In the genomic region with DNA sequence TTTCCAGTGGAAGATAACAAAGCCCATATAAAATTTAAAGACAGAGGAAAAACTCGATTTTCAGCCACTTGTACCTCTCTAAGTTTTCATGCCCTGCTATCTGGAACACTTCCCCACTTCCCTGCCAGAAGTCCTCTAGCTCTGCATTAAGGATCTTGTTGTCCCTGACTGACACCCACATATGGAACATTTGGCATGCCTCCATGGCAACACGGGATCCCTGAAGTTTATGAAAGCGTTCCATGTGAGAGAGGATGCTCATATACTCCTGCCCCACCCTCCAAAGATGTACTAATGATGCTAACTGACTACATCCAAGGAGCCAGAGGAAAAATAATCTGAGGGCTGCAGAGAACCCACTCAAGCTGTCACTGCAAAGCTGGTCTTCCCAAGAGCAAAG, we compare ENCODE assay signal across 17 cellular contexts. TPM values are rescaled to one million over a fixed set of nuclear protein-coding genes. Genes with fewer than 3 reads are reported as not detected.
"Had no signal": no experiment of that assay in that cellular context is flagged by ENCODE, and none has a peak within 500 bp of the region (broad histone marks: within the 10 kb centered on the region; RNA-seq: fewer than 3 reads in every experiment).

No MANE protein-coding gene starts in this region.

- H3K4me1 Mint-ChIP-seq: mesothelial cell of epicardium, neural progenitor cell had no signal

- H3K27ac ChIP-seq: cardiac muscle cell, hepatocyte, lower lobe of right lung, neural progenitor cell, ovary had no signal

- H3K27ac Mint-ChIP-seq: activated CD8-positive, alpha-beta T cell treated with anti-CD3 and anti-CD28 coated beads, Interleukin-2, amount 10 ng/mL, durations not matched to agents 7 days and 5 days; mesothelial cell of epicardium; neural progenitor cell; type B pancreatic cell had no signal

- ATAC-seq: activated CD8-positive, alpha-beta T cell treated with anti-CD3 and anti-CD28 coated beads, Interleukin-2, amount 10 ng/mL, durations not matched to agents 7 days and 5 days; lower lobe of right lung had no signal

- H3K4me1 ChIP-seq: neural progenitor cell had no signal

- H3K27me3 ChIP-seq: cardiac muscle cell, hepatocyte, neural progenitor cell, ovary had no signal

- H3K9me3 Mint-ChIP-seq: mesothelial cell of epicardium, neural progenitor cell, type B pancreatic cell had no signal

- H3K4me3 ChIP-seq: cardiac muscle cell, hepatocyte, lower lobe of right lung, neural progenitor cell, ovary had no signal

- H3K27me3 Mint-ChIP-seq: type B pancreatic cell had no signal

- H3K36me3 ChIP-seq: neural progenitor cell, ovary had no signal

- H3K4me3 Mint-ChIP-seq: activated CD8-positive, alpha-beta T cell treated with anti-CD3 and anti-CD28 coated beads, Interleukin-2, amount 10 ng/mL, durations not matched to agents 7 days and 5 days; mesothelial cell of epicardium; neural progenitor cell; type B pancreatic cell had no signal

- DNase-seq: activated CD8-positive, alpha-beta memory T cell treated with anti-CD3 and anti-CD28 coated beads, Interleukin-2, amount 50 U/mL, for 48 hours; activated CD8-positive, alpha-beta T cell treated with anti-CD3 and anti-CD28 coated beads, Interleukin-2, amount 10 ng/mL, durations not matched to agents 7 days and 5 days; aorta; cortex of kidney; effector CD8-positive, alpha-beta T cell; kidney glomerular epithelial cell; lower lobe of right lung; ovary; stimulated activated CD4-positive, alpha-beta T cell treated with anti-CD3 and anti-CD28 coated beads, Interleukin-2, amount 100 ng/mL, for 24 hours; stimulated activated naive CD4-positive, alpha-beta T cell; T-helper 9 cell had no signal

- H3K9me3 ChIP-seq: lower lobe of right lung, ovary had no signal

- H3K9ac ChIP-seq: neural progenitor cell had no signal

RNA-seq across cellular contexts. Expression of a gene that starts 8.8 kb away (rescaled TPM):
- total RNA-seq: activated CD8-positive, alpha-beta T cell treated with anti-CD3 and anti-CD28 coated beads, Interleukin-2, amount 10 ng/mL, durations not matched to agents 7 days and 5 days; cardiac muscle cell; hepatocyte; lower lobe of right lung; renal cortical epithelial cell had no signal
- polyA plus RNA-seq: aorta, hepatocyte, ovary had no signal
